ENCODE assay signal across 1 cellular context in genomic region chr14:91400696-91401095, GRCh38.
TF ChIP-seq lines count a peak whose summit lies in the region.

No MANE protein-coding gene starts in this region.

TF ChIP-seq in IMR-90, 13 proteins besides CTCF, POLR2A, EP300 and RAD21:
- TF ChIP-seq NFE2L2 (IDR thresholded peaks at IDR 0.05; ENCODE audit: low read depth, low read length): no peak
- TF ChIP-seq FOS (IDR thresholded peaks at IDR 0.05; ENCODE audit: low read depth, low read length): no peak
- TF ChIP-seq RFX5 (IDR thresholded peaks at IDR 0.05; ENCODE audit: low read depth, low read length): no peak
- no peak for TF ChIP-seq RCOR1 (IDR thresholded peaks at IDR 0.05; ENCODE audit: insufficient replicate concordance, low read length)
- no peak for TF ChIP-seq BHLHE40 (IDR thresholded peaks at IDR 0.05; ENCODE audit: low read depth, low read length)
- no peak for TF ChIP-seq MAFK (IDR thresholded peaks at IDR 0.05; ENCODE audit: low read depth, low read length)
- no peak for TF ChIP-seq USF2 (IDR thresholded peaks at IDR 0.05; ENCODE audit: low read depth, low read length)
- TF ChIP-seq CHD1 (IDR thresholded peaks at IDR 0.05; ENCODE audit: low read depth, low read length): no peak
- no peak for TF ChIP-seq MXI1 (IDR thresholded peaks at IDR 0.05; ENCODE audit: borderline replicate concordance, low read depth, low read length)
TF ChIP-seq in IMR-90: peak in this region for 0.
